Comparison of ENCODE assay signal across 10 cellular contexts in the genomic region with DNA sequence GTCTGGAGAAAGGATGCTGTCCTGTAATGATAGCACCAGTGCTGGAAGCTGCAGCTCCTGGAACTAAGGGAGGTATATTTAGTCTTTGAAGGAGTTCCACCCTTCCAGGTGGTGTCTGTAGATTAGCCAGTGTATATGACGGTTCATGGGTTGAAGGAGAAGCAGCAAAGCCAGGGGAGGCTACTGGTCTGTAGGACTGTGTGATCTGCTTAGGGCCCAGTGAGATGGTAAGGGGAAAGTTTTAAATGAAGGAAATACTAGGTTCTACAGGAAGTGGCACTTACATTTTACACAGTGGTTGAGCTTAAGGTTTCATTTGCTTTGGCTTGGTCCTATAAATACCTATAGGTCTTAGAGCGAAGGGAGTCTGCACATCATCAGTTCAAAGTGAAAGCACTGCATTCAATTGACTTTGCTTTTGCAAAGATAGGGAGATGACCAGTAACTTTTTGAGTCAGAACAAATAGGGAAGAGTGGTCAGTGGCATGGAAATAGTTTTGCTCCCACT.
DNase-seq lines count a peak whose midpoint lies in the region; ATAC-seq lines count a peak whose summit lies in the region.
"Had no signal": no experiment of that assay in that cellular context is flagged by ENCODE, and none has a peak within 500 bp of the region (broad histone marks: within the 10 kb centered on the region; RNA-seq: fewer than 3 reads in every experiment).

No MANE protein-coding gene starts in this region.

- DNase-seq in islet precursor cell, result peak; percentile 19
- no peak for DNase-seq in superior temporal gyrus (ENCODE audit: extremely low spot score)
- no peak for DNase-seq in NCI-H2171 (lab: John Stamatoyannopoulos, UW)
- no peak for DNase-seq in SKM-1 treated with dmso at 0.1 percent for 144 hours (lab: John Stamatoyannopoulos, UW; ENCODE audit: unreplicated experiment)
- DNase-seq in NOMO-1 treated with DMSO at 0.1 percent for 48 hours (lab: John Stamatoyannopoulos, UW; ENCODE audit: unreplicated experiment), result no peak

- ATAC-seq in GM18870 (IDR thresholded peaks at IDR 0.05; ENCODE audit: unreplicated experiment), result peak; percentile 89
- peak; percentile 75 for ATAC-seq in GM21723 (IDR thresholded peaks at IDR 0.05; ENCODE audit: unreplicated experiment)
- peak; percentile 58 for ATAC-seq in HG03521 (IDR thresholded peaks at IDR 0.05; ENCODE audit: unreplicated experiment)
- ATAC-seq: HCT116, Panc1 had no signal
